10 cellular contexts compared by ENCODE assay signal in the genomic region with DNA sequence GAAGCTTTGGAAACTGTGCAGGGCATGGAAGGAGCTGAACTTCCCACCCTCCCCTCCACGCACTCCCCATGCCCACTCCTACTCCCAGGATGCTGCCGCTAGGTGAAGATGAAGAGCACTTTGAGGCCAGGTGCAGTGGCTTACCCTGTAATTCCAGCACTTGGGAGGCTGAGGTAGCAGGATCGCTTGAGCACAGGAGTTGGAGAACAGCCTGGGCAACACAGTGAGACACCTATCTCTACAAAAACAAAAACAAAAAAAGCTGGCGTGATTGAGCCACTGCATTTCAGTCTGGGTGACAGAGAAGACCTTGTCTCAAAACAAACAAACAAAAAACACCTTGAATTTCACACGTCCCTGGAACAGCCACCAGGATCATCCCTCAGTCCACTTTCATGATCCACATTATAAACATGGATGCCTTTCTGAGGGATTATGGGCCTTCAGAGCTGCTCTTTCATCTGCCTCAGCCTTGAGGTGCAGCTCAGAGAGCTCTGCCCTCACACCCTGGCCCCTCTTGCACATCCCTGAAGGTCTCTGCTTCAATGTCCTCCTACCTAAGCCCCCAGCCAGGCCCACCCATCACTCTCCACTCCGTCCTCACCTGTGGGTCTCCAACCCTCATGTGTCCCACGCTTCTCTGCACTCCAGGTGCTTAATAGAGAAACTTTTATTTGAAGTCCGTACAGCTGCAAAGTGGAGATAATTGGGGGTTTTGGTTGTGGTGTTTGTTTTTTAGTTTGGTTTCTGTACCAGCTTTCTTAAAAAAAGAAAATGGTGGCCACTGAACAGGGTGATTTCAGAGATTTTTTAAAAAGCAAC. TPM values are rescaled to one million over a fixed set of nuclear protein-coding genes. Genes with fewer than 3 reads are reported as not detected.
DNase-seq lines count a peak whose midpoint lies in the region; ATAC-seq, FAIRE-seq and TF ChIP-seq lines count a peak whose summit lies in the region.
"Had no signal": no experiment of that assay in that cellular context is flagged by ENCODE, and none has a peak within 500 bp of the region (broad histone marks: within the 10 kb centered on the region; RNA-seq: fewer than 3 reads in every experiment).

No MANE protein-coding gene starts in this region.

- no peak for ATAC-seq in HepG2
- no peak for ATAC-seq in right lobe of liver
- ATAC-seq in HG02642 (IDR thresholded peaks at IDR 0.05; ENCODE audit: poor library complexity, unreplicated experiment): no peak
- no peak for ATAC-seq in GM21619 (IDR thresholded peaks at IDR 0.05; ENCODE audit: unreplicated experiment)

- TF ChIP-seq EP300 in HepG2 (IDR thresholded peaks at IDR 0.05; ENCODE audit: low read depth in 2 of 2, low read length in 2 of 2): no peak
- no peak for TF ChIP-seq EP300 in HepG2 (CRISPR knock-in tag; IDR thresholded peaks at IDR 0.05; ENCODE audit: borderline replicate concordance)

- H3K4me3 ChIP-seq in HepG2 (replicated peaks in 1 of 3; ENCODE audit: insufficient read depth in 1 of 3, low read depth in 2 of 3, low read length in 3 of 3) (peak overlapping the region in 1 of 3 experiments; percentile 9; a peak in 1 of 6 replicates), right lobe of liver (no peak overlapping the region), SU-DHL-6 (ENCODE audit: insufficient read depth, low read length, poor library complexity, severe bottlenecking) (no peak overlapping the region)
- H3K4me3 ChIP-seq: lung had no signal

- H3K9ac ChIP-seq in HepG2 (ENCODE audit: insufficient read depth, low read depth, low read length) (no peak overlapping the region), SU-DHL-6 (ENCODE audit: low read length) (no peak overlapping the region)

- CTCF ChIA-PET in HepG2 (lab: Yijun Ruan, JAX; ENCODE audit: low intra/inter-chr PET ratio, low total read pairs): no interaction called here

- H3K9me3 ChIP-seq in HepG2 (ENCODE audit: low read length) (no peaks in the 10 kb centered on the region), right lobe of liver (no peaks in the 10 kb centered on the region), SU-DHL-6 (ENCODE audit: insufficient read depth, low read length) (no peaks in the 10 kb centered on the region)

- no peaks in the 10 kb centered on the region for H3K27me3 ChIP-seq in HepG2 (ENCODE audit: control insufficient read depth in 1 of 2, insufficient read depth in 2 of 2, low read length in 2 of 2)
- no peaks in the 10 kb centered on the region for H3K27me3 ChIP-seq in right lobe of liver
- H3K27me3 ChIP-seq in SU-DHL-6 (ENCODE audit: low read length): no peaks in the 10 kb centered on the region

- POLR2A ChIA-PET in HepG2 (lab: Yijun Ruan, JAX): interaction anchor here (1.6 to 1.8 kb wide), 2 partner anchors 8 to 28 kb away, joined by 4 read pairs; no protein-coding TSS in a partner anchor

- DNase-seq in HepG2 (ENCODE audit: low spot score): no peak
- DNase-seq in right lobe of liver: no peak
- DNase-seq in fibroblast of peridontal ligament (ENCODE audit: extremely low read depth): peak; percentile 34
- DNase-seq in GM13976 (ENCODE audit: low spot score): no peak
- no peak for DNase-seq in SIG-M5 treated with dmso at 0.1 percent for 504 hours (lab: John Stamatoyannopoulos, UW; ENCODE audit: unreplicated experiment)
- DNase-seq: NCI-H187 treated with DMSO at 0.1 percent for 48 hours had no signal

- no peaks in the 10 kb centered on the region for H3K9me2 ChIP-seq in SU-DHL-6 (replicated peaks; ENCODE audit: insufficient read depth, low read length)

- H3K79me2 ChIP-seq in HepG2 (ENCODE audit: insufficient read depth, low read length) (no peaks in the 10 kb centered on the region), SU-DHL-6 (ENCODE audit: insufficient read depth, low read length) (no peaks in the 10 kb centered on the region)

- peaks cover 61% of the 10 kb centered on the region for H3K4me1 ChIP-seq in HepG2 (ENCODE audit: insufficient read depth, low read length)
- H3K4me1 ChIP-seq in right lobe of liver: no peaks in the 10 kb centered on the region

- H3K4me2 ChIP-seq in HepG2 (ENCODE audit: low read depth, low read length) (0 out of 2 replicates have a peak overlapping the region, but pooled peaks have one; percentile 0), SU-DHL-6 (ENCODE audit: low read depth, low read length, poor library complexity, severe bottlenecking) (peak overlapping the region; percentile 18)

- intact Hi-C loops in HepG2 (cut with micrococcal nuclease; ENCODE audit: unreplicated experiment): no loop called here
- intact Hi-C loops in right lobe of liver (cut with DNase I): no loop called here

- no TSS peak for BruUV-seq in HepG2 (replicated peaks; lab: Mats Ljungman, UMichigan)

- TF ChIP-seq POLR2A in HepG2 (IDR thresholded peaks at IDR 0.05; ENCODE audit: insufficient read depth in 1 of 2, low read depth in 2 of 2, low read length in 2 of 2) (no peak), right lobe of liver (IDR thresholded peaks at IDR 0.05) (no peak)

- no peaks in the 10 kb centered on the region for H4K20me1 ChIP-seq in HepG2 (ENCODE audit: insufficient read depth, low read length)
- H4K20me1 ChIP-seq in SU-DHL-6 (ENCODE audit: low read depth, low read length): no peaks in the 10 kb centered on the region

- 67% methylated on average over 8 of the region's 8 CpGs for WGBS in HepG2 (ENCODE audit: low lambda C conversion rate)
- WGBS in right lobe of liver (ENCODE audit: insufficient coverage, low coverage, low lambda C conversion rate, missing lambda C conversion rate): 81% methylated on average over 6 of the region's 8 CpGs

- H3K36me3 ChIP-seq in HepG2 (replicated peaks in 1 of 2; ENCODE audit: control insufficient read depth in 1 of 2, insufficient read depth in 2 of 2, low read length in 2 of 2) (no peaks in the 10 kb centered on the region), right lobe of liver (no peaks in the 10 kb centered on the region), SU-DHL-6 (ENCODE audit: low read length) (no peaks in the 10 kb centered on the region)

- H2AFZ ChIP-seq in HepG2 (ENCODE audit: low read length): peak overlapping the region; percentile 45
- H2AFZ ChIP-seq in SU-DHL-6 (ENCODE audit: low read depth, low read length, severe bottlenecking): peak overlapping the region; percentile 18

- H3K27ac ChIP-seq in HepG2 (ENCODE audit: extremely low read length, insufficient read depth, low read length) (no peak overlapping the region), right lobe of liver (no peak overlapping the region), SU-DHL-6 (ENCODE audit: low read depth, low read length) (no peak overlapping the region)

- H3F3A ChIP-seq in SU-DHL-6 (ENCODE audit: insufficient read depth): no peaks in the 10 kb centered on the region

- no peak for TF ChIP-seq RAD21 in HepG2 (CRISPR knock-in tag; IDR thresholded peaks at IDR 0.05)

- in situ Hi-C loops in HepG2 (cut with HindIII; ENCODE audit: extremely low pct_ligation_motif_present, low pct_unique_long_range_greater_than_20kb): no loop called here
- in situ Hi-C loops in GM13976 (cut with MboI; ENCODE audit: low sequenced_read_pairs, unreplicated experiment): no loop called here

- TF ChIP-seq CTCF in HepG2 (CRISPR knock-in tag; IDR thresholded peaks at IDR 0.05) (no peak), right lobe of liver (IDR thresholded peaks at IDR 0.05) (no peak), SU-DHL-6 (IDR thresholded peaks at IDR 0.05; ENCODE audit: insufficient read depth, low read length, poor library complexity, severe bottlenecking) (no peak), GM13976 (IDR thresholded peaks at IDR 0.05; ENCODE audit: borderline replicate concordance, control extremely low read depth, extremely low read depth, insufficient read depth, missing control alignments) (no peak)

- no peak for FAIRE-seq in HepG2 (lab: Jason Lieb, UNC)

RNA-seq across cellular contexts. Expression of a gene that starts 25.8 kb away (rescaled TPM):
- total RNA-seq in HepG2 (2016; rRNA removed; fragmentation: Illumina TruSeq; extraction: Trizol) (515 and 623 TPM in 2 replicates), right lobe of liver (100 to 1,000 TPM in 5 of 6 experiments, 10 to 100 TPM in 1; 88.5 to 131 (median 102) TPM)
- total RNA-seq in HepG2 (2016; cell fraction: cytosol; rRNA removed; fragmentation: Illumina TruSeq; extraction: Trizol; ENCODE audit: low read depth): 133 and 145 TPM in 2 replicates
- total RNA-seq in HepG2 (2016; cell fraction: insoluble cytoplasmic fraction; rRNA removed; fragmentation: Illumina TruSeq; extraction: Trizol): 510 and 641 TPM in 2 replicates
- total RNA-seq in HepG2 (2016; cell fraction: membrane; rRNA removed; fragmentation: Illumina TruSeq; extraction: Trizol): 238 and 242 TPM in 2 replicates
- total RNA-seq in HepG2 (2016; cell fraction: nucleus; rRNA removed; fragmentation: Illumina TruSeq; extraction: Trizol): 214 and 243 TPM in 2 replicates
- 688 and 721 TPM in 2 replicates for polyA plus RNA-seq in HepG2 (2011; rRNA removed)
- polyA plus RNA-seq in HepG2 (2011; cell fraction: cytosol; rRNA removed): 568 and 609 TPM in 2 replicates
- polyA plus RNA-seq in HepG2 (2011; cell fraction: nucleus; rRNA removed): 175 and 197 TPM in 2 replicates
- 461 and 478 TPM in 2 replicates for polyA plus RNA-seq in HepG2 (2012)
- polyA plus RNA-seq in HepG2 (2016; cell fraction: cytosol; fragmentation: Illumina TruSeq; extraction: Trizol; ENCODE audit: low read depth): 175 and 189 TPM in 2 replicates
- 675 and 689 TPM in 2 replicates for polyA plus RNA-seq in HepG2 (2016; cell fraction: insoluble cytoplasmic fraction; fragmentation: Illumina TruSeq; extraction: Trizol; ENCODE audit: low read depth)
- 218 and 222 TPM in 2 replicates for polyA plus RNA-seq in HepG2 (2016; cell fraction: membrane; fragmentation: Illumina TruSeq; extraction: Trizol; ENCODE audit: low read depth)
- polyA plus RNA-seq in HepG2 (2016; cell fraction: nucleus; fragmentation: Illumina TruSeq; extraction: Trizol; ENCODE audit: insufficient read depth, low read depth): 412 and 415 TPM in 2 replicates
- polyA minus RNA-seq in HepG2 (2011; rRNA and poly(A)+ RNA removed; ENCODE audit: low replicate concordance): 950 and 1,090 TPM in 2 replicates
- 133 and 158 TPM in 2 replicates for polyA minus RNA-seq in HepG2 (2011; cell fraction: cytosol; rRNA and poly(A)+ RNA removed)
- 74.5 and 93.1 TPM in 2 replicates for polyA minus RNA-seq in HepG2 (2011; cell fraction: nucleus; rRNA and poly(A)+ RNA removed)

RNA-seq across cellular contexts. Expression of a gene that starts 26.9 kb away (rescaled TPM):
- total RNA-seq in HepG2 (2016; rRNA removed; fragmentation: Illumina TruSeq; extraction: Trizol) (30.2 and 58.2 TPM in 2 replicates), right lobe of liver (10 to 100 TPM; 16.9 to 36.8 (median 24.3) TPM)
- 12.2 and 13.8 TPM in 2 replicates for total RNA-seq in HepG2 (2016; cell fraction: cytosol; rRNA removed; fragmentation: Illumina TruSeq; extraction: Trizol; ENCODE audit: low read depth)
- total RNA-seq in HepG2 (2016; cell fraction: insoluble cytoplasmic fraction; rRNA removed; fragmentation: Illumina TruSeq; extraction: Trizol): 28.9 and 51.4 TPM in 2 replicates
- 22.6 and 24.4 TPM in 2 replicates for total RNA-seq in HepG2 (2016; cell fraction: membrane; rRNA removed; fragmentation: Illumina TruSeq; extraction: Trizol)
- 28.7 and 34.7 TPM in 2 replicates for total RNA-seq in HepG2 (2016; cell fraction: nucleus; rRNA removed; fragmentation: Illumina TruSeq; extraction: Trizol)
- polyA plus RNA-seq in HepG2 (2011; rRNA removed): 15.8 and 16.2 TPM in 2 replicates
- polyA plus RNA-seq in HepG2 (2011; cell fraction: cytosol; rRNA removed): 8.1 and 11.9 TPM in 2 replicates
- polyA plus RNA-seq in HepG2 (2011; cell fraction: nucleus; rRNA removed): 10.7 and 11.7 TPM in 2 replicates
- 9.9 and 13.6 TPM in 2 replicates for polyA plus RNA-seq in HepG2 (2012)
- polyA plus RNA-seq in HepG2 (2016; cell fraction: cytosol; fragmentation: Illumina TruSeq; extraction: Trizol; ENCODE audit: low read depth): 1.9 and 2.2 TPM in 2 replicates
- 36.1 and 37.0 TPM in 2 replicates for polyA plus RNA-seq in HepG2 (2016; cell fraction: insoluble cytoplasmic fraction; fragmentation: Illumina TruSeq; extraction: Trizol; ENCODE audit: low read depth)
- polyA plus RNA-seq in HepG2 (2016; cell fraction: membrane; fragmentation: Illumina TruSeq; extraction: Trizol; ENCODE audit: low read depth): 8.3 and 8.9 TPM in 2 replicates
- 34.4 and 37.4 TPM in 2 replicates for polyA plus RNA-seq in HepG2 (2016; cell fraction: nucleus; fragmentation: Illumina TruSeq; extraction: Trizol; ENCODE audit: insufficient read depth, low read depth)
- 46.7 and 47.2 TPM in 2 replicates for polyA minus RNA-seq in HepG2 (2011; rRNA and poly(A)+ RNA removed; ENCODE audit: low replicate concordance)
- 38.3 and 51.1 TPM in 2 replicates for polyA minus RNA-seq in HepG2 (2011; cell fraction: cytosol; rRNA and poly(A)+ RNA removed)
- 32.1 and 40.2 TPM in 2 replicates for polyA minus RNA-seq in HepG2 (2011; cell fraction: nucleus; rRNA and poly(A)+ RNA removed)
